In genomic region chr12:54689984-54690383, GRCh38 we compare ENCODE assay signal across 12 cellular contexts. TPM values are rescaled to one million over a fixed set of nuclear protein-coding genes. Genes with fewer than 3 reads are reported as not detected.
DNase-seq lines count a peak whose midpoint lies in the region; ATAC-seq and TF ChIP-seq lines count a peak whose summit lies in the region.
"Had no signal": no experiment of that assay in that cellular context is flagged by ENCODE, and none has a peak within 500 bp of the region (broad histone marks: within the 10 kb centered on the region; RNA-seq: fewer than 3 reads in every experiment).

No MANE protein-coding gene starts in this region.

- no peak for TF ChIP-seq POLR2A in gastrocnemius medialis (IDR thresholded peaks at IDR 0.05)

- H3K4me1 ChIP-seq in DND-41 (ENCODE audit: insufficient read depth, low read length) (no peaks in the 10 kb centered on the region), gastrocnemius medialis (no peaks in the 10 kb centered on the region)
- H3K4me1 ChIP-seq: transverse colon had no signal

- H3K9me3 ChIP-seq in DND-41 (ENCODE audit: insufficient read depth, low read length, severe bottlenecking) (no peaks in the 10 kb centered on the region), gastrocnemius medialis (no peaks in the 10 kb centered on the region)
- H3K9me3 ChIP-seq: transverse colon had no signal

- H3K27me3 ChIP-seq in DND-41 (ENCODE audit: insufficient read depth, low read length, poor library complexity): peaks cover 30% of the 10 kb centered on the region
- peaks cover 0 to 6% (median 6%) of the 10 kb centered on the region in 3 donors for H3K27me3 ChIP-seq in gastrocnemius medialis
- H3K27me3 ChIP-seq: transverse colon had no signal

- POLR2A ChIA-PET in HEK293T (lab: Yijun Ruan, JAX): no interaction called here

- CTCF ChIA-PET in HEK293T (lab: Yijun Ruan, JAX): interaction anchor here (0.6 to 1.2 kb wide), 5 partner anchors 12 to 154 kb away, joined by 3 read pairs; no protein-coding TSS in a partner anchor

- intact Hi-C loops in gastrocnemius medialis (cut with DNase I; ENCODE audit: low total_unique reads): no loop called here

- no peak overlapping the region for H3K9ac ChIP-seq in DND-41 (ENCODE audit: low read depth, low read length)

- H3K79me2 ChIP-seq in DND-41 (ENCODE audit: insufficient read depth, low read length): no peaks in the 10 kb centered on the region

- in situ Hi-C loops in gastrocnemius medialis (cut with MboI; ENCODE audit: low sequenced_read_pairs in 4 of 4): no loop called here

- H3K27ac ChIP-seq in DND-41 (ENCODE audit: low read length) (no peak overlapping the region), VCaP (no peak overlapping the region), gastrocnemius medialis (no peak overlapping the region)
- H3K27ac ChIP-seq: coronary artery, transverse colon had no signal

- DNase-seq in DND-41: no peak
- DNase-seq in HEK293T (ENCODE audit: extremely low spot score): peak; percentile 22
- DNase-seq in islet precursor cell: peak; percentile 71
- no peak for DNase-seq in DMS153 treated with DMSO at 0.1 percent for 48 hours (lab: John Stamatoyannopoulos, UW; ENCODE audit: unreplicated experiment)
- no peak for DNase-seq in NCI-H524 (lab: John Stamatoyannopoulos, UW)
- no peak for DNase-seq in gastrocnemius medialis
- no peak for DNase-seq in stimulated activated CD4-positive, alpha-beta T cell treated with anti-CD3 and anti-CD28 coated beads, Interleukin-12 subunit alpha, Interleukin-12 subunit beta, amount 100 ng/mL, for 4 hours
- DNase-seq: activated CD4-positive, alpha-beta T cell treated with anti-CD3 and anti-CD28 coated beads, Interleukin-2, amount 50 U/mL, for 1 hour; CD8-positive, alpha-beta memory T cell; transverse colon had no signal

- no peak overlapping the region for H2AFZ ChIP-seq in DND-41 (ENCODE audit: low read depth, low read length)

- no peak overlapping the region for H3K4me3 ChIP-seq in DND-41 (ENCODE audit: low read depth in 1 of 2, low read length in 2 of 2)
- no peak overlapping the region for H3K4me3 ChIP-seq in gastrocnemius medialis
- H3K4me3 ChIP-seq: coronary artery, transverse colon had no signal

- H3K4me2 ChIP-seq in DND-41 (ENCODE audit: insufficient read depth, low read length): no peak overlapping the region

- no peaks in the 10 kb centered on the region for H4K20me1 ChIP-seq in DND-41 (ENCODE audit: insufficient read depth, low read length)

- TF ChIP-seq CTCF in DND-41 (IDR thresholded peaks at IDR 0.05; ENCODE audit: borderline replicate concordance, extremely low read depth, low read length, poor library complexity, severe bottlenecking): peak; percentile 28
- TF ChIP-seq CTCF in VCaP (conservative IDR thresholded peaks at IDR 0.05): peak; percentile 67
- TF ChIP-seq CTCF in gastrocnemius medialis (IDR thresholded peaks at IDR 0.05 in 4 of 5, conservative IDR thresholded peaks at IDR 0.05 in 1 of 5): no peak

- ATAC-seq in DND-41 (ENCODE audit: insufficient read depth, low read depth) (no peak), gastrocnemius medialis (no peak)

- H3K36me3 ChIP-seq in DND-41 (ENCODE audit: insufficient read depth, low read length) (no peaks in the 10 kb centered on the region), gastrocnemius medialis (no peaks in the 10 kb centered on the region)
- H3K36me3 ChIP-seq: transverse colon had no signal

TF ChIP-seq in HEK293T, 16 proteins besides CTCF, POLR2A, EP300 and RAD21:
- TF ChIP-seq FOXK2 (IDR thresholded peaks at IDR 0.05) (no peak), FOXA1 (IDR thresholded peaks at IDR 0.05) (no peak), CTBP1 (IDR thresholded peaks at IDR 0.05; ENCODE audit: borderline replicate concordance) (no peak), FOXM1 (IDR thresholded peaks at IDR 0.05; ENCODE audit: borderline replicate concordance) (no peak), LEF1 (IDR thresholded peaks at IDR 0.05; ENCODE audit: borderline replicate concordance) (no peak), NFRKB (IDR thresholded peaks at IDR 0.05) (no peak), ZNF384 (IDR thresholded peaks at IDR 0.05) (no peak), PKNOX1 (IDR thresholded peaks at IDR 0.05) (no peak), L3MBTL2 (conservative IDR thresholded peaks at IDR 0.05) (no peak), ELF4 (IDR thresholded peaks at IDR 0.05) (no peak), SUZ12 (IDR thresholded peaks at IDR 0.05) (no peak), ARNT (IDR thresholded peaks at IDR 0.05) (no peak), SP1 (IDR thresholded peaks at IDR 0.05) (no peak), BHLHE40 (IDR thresholded peaks at IDR 0.05; ENCODE audit: borderline replicate concordance) (no peak), HDGF (IDR thresholded peaks at IDR 0.05; ENCODE audit: borderline replicate concordance) (no peak), TARDBP (IDR thresholded peaks at IDR 0.05) (no peak)

RNA-seq across cellular contexts. Expression of gene DCD, which starts 41.8 kb away (rescaled TPM):
- not detected for total RNA-seq in gastrocnemius medialis
- total RNA-seq: CD8-positive, alpha-beta memory T cell; transverse colon had no signal

RNA-seq across cellular contexts. Expression of gene LACRT, which starts 55.3 kb away (rescaled TPM):
- total RNA-seq in gastrocnemius medialis: not detected
- total RNA-seq: CD8-positive, alpha-beta memory T cell; transverse colon had no signal

Comparison
In these comparisons a context has a peak if more than half of its experiments do, and no peak if none do; other contexts are left out.
1. DNase-seq: peak in HEK293T (single experiment) and islet precursor cell (single experiment); none in DND-41 (single experiment), DMS153 treated with DMSO at 0.1 percent for 48 hours (single experiment), NCI-H524 (0 of 2), gastrocnemius medialis (0 of 2) and stimulated activated CD4-positive, alpha-beta T cell treated with anti-CD3 and anti-CD28 coated beads, Interleukin-12 subunit alpha, Interleukin-12 subunit beta, amount 100 ng/mL, for 4 hours (single experiment).
2. CTCF ChIP-seq: peak in DND-41 (single experiment) and VCaP (single experiment); none in gastrocnemius medialis (0 of 5).